Comparison of ENCODE assay signal across 18 cellular contexts in the genomic region with DNA sequence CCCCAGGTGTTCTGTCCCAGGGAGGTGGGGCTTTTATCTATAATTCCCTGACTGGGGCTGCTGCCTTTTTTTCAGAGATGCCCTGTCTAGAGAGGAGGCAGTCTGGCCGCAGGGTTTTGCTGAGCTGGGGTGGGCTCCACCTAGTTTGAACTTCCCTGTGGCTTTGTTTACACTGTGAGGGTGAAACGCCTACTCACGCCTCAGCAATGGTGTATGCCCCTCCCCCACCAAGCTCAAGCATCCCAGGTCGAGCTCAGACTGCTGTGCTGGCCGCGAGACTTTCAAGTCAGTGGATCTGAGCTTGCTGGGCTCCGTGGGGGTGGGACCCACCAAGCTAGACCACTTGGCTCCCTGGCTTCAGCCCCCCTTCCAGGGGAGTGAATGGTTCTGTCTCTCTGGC.
"Had no signal": no experiment of that assay in that cellular context is flagged by ENCODE, and none has a peak within 500 bp of the region (broad histone marks: within the 10 kb centered on the region; RNA-seq: fewer than 3 reads in every experiment).

No MANE protein-coding gene starts in this region.

- H3K27me3 ChIP-seq: brain microvascular endothelial cell, spleen had no signal

- H3K4me1 ChIP-seq: psoas muscle, spleen had no signal

- ATAC-seq: activated T-cell treated with anti-CD3 and anti-CD28 coated beads, Interleukin-2, amount 50 U/mL, for 72 hours; effector memory CD8-positive, alpha-beta T cell; left cardiac atrium; mucosa of descending colon; natural killer cell; psoas muscle; sciatic nerve; stimulated activated naive B cell treated with anti-CD40 and anti-IgM and Interleukin-4, amounts not matched to agents 10 μg/mL and 1 μg/mL and 100 μg/mL, for 72 hours had no signal

- H3K36me3 ChIP-seq: brain microvascular endothelial cell, spleen had no signal

- H3K4me1 Mint-ChIP-seq: activated naive CD8-positive, alpha-beta T cell treated with anti-CD3 and anti-CD28 coated beads for 36 hours; immature natural killer cell; natural killer cell; stimulated activated naive B cell treated with anti-CD40 and anti-IgM and Interleukin-4, amounts not matched to agents 10 μg/mL and 1 μg/mL and 100 μg/mL, for 72 hours had no signal

- H3K9me3 ChIP-seq: mucosa of descending colon had no signal

- H3K27ac Mint-ChIP-seq: activated CD4-positive, alpha-beta memory T cell treated with anti-CD3 and anti-CD28 coated beads for 36 hours; activated naive CD8-positive, alpha-beta T cell treated with anti-CD3 and anti-CD28 coated beads for 36 hours; activated T-cell treated with anti-CD3 and anti-CD28 coated beads, Interleukin-2, amount 50 U/mL, for 72 hours; effector memory CD8-positive, alpha-beta T cell; immature natural killer cell; natural killer cell; stimulated activated naive B cell treated with anti-CD40 and anti-IgM and Interleukin-4, amounts not matched to agents 10 μg/mL and 1 μg/mL and 100 μg/mL, for 72 hours had no signal

- DNase-seq: activated CD4-positive, alpha-beta memory T cell treated with anti-CD3 and anti-CD28 coated beads for 36 hours; activated CD4-positive, alpha-beta T cell treated with anti-CD3 and anti-CD28 coated beads for 1 hour; activated CD8-positive, alpha-beta memory T cell treated with anti-CD3 and anti-CD28 coated beads, Interleukin-2, amount 50 U/mL, for 4 hours; activated gamma-delta T cell treated with Interleukin-2 at 50 U/mL for 16 hours; activated naive CD8-positive, alpha-beta T cell treated with anti-CD3 and anti-CD28 coated beads for 36 hours; activated T-cell treated with anti-CD3 and anti-CD28 coated beads, Interleukin-2, amount 50 U/mL, for 72 hours; brain microvascular endothelial cell; effector memory CD8-positive, alpha-beta T cell; immature natural killer cell; left cardiac atrium; mucosa of descending colon; natural killer cell; psoas muscle; spleen; stimulated activated CD4-positive, alpha-beta T cell treated with anti-CD3 and anti-CD28 coated beads, Interleukin-1b, Interleukin-23, amount 100 ng/mL, for 48 hours; stimulated activated naive B cell treated with anti-CD40 and anti-IgM and Interleukin-4, amounts not matched to agents 10 μg/mL and 1 μg/mL and 100 μg/mL, for 72 hours; substantia nigra had no signal

- H3K27me3 Mint-ChIP-seq: activated naive CD8-positive, alpha-beta T cell treated with anti-CD3 and anti-CD28 coated beads for 36 hours; effector memory CD8-positive, alpha-beta T cell; stimulated activated naive B cell treated with anti-CD40 and anti-IgM and Interleukin-4, amounts not matched to agents 10 μg/mL and 1 μg/mL and 100 μg/mL, for 72 hours had no signal

- H3K27ac ChIP-seq: brain microvascular endothelial cell, psoas muscle, spleen had no signal

- H3K4me3 ChIP-seq: mucosa of descending colon, psoas muscle, spleen had no signal

- H3K36me3 Mint-ChIP-seq: activated CD4-positive, alpha-beta memory T cell treated with anti-CD3 and anti-CD28 coated beads for 36 hours; activated naive CD8-positive, alpha-beta T cell treated with anti-CD3 and anti-CD28 coated beads for 36 hours; immature natural killer cell; natural killer cell; stimulated activated naive B cell treated with anti-CD40 and anti-IgM and Interleukin-4, amounts not matched to agents 10 μg/mL and 1 μg/mL and 100 μg/mL, for 72 hours had no signal

- H3K4me3 Mint-ChIP-seq: activated CD4-positive, alpha-beta memory T cell treated with anti-CD3 and anti-CD28 coated beads for 36 hours; activated naive CD8-positive, alpha-beta T cell treated with anti-CD3 and anti-CD28 coated beads for 36 hours; activated T-cell treated with anti-CD3 and anti-CD28 coated beads, Interleukin-2, amount 50 U/mL, for 72 hours; effector memory CD8-positive, alpha-beta T cell; immature natural killer cell; natural killer cell; stimulated activated naive B cell treated with anti-CD40 and anti-IgM and Interleukin-4, amounts not matched to agents 10 μg/mL and 1 μg/mL and 100 μg/mL, for 72 hours had no signal
